ENCODE assay signal across 8 cellular contexts in the genomic region with DNA sequence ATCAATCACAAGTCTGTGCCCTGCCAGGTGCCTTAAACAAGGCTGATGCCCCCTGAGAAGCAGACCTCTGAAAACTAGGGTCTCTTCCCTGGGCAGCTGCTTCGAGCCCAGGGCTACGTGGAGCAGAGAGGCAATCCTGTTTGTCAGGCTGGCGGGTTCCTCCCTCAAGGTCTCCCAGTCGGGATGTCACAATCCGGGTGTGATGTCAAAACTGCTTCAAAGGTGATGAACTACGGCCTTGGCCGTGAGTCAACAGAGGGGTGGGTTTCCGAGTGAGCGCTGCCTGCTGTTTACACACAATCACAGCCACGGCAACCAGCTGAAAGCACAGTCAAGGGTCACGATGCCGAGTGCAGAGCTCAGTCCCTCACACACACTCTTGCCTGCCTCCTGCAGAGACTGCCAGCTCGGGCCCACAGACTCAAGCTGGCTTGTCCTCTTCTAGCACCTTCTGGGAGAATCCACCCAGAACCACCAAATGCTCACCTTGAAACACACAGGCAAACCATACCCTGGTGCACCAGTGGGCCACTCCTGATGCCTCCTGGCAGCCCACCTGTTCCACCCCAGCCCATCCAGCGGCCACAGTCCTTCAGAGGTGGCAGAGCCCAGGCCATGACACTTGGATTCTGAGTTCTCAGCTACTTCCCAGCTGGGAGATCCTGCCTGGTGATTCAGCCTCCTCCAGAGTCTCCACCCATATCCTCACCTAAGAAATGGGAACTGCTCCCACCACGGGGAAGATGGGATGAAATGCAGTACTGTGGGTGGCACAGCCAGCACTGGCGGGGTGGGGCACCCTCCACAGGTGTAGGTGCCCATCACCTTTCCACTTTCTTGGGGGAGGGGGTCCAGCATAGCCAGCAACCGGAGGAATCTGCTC. TPM values are rescaled to one million over a fixed set of nuclear protein-coding genes. Genes with fewer than 3 reads are reported as not detected.
DNase-seq lines count a peak whose midpoint lies in the region; ATAC-seq and TF ChIP-seq lines count a peak whose summit lies in the region.

No MANE protein-coding gene starts in this region.

- DNase-seq in CD14-positive monocyte (ENCODE audit: low spot score), result peak; percentile 99
- DNase-seq in NCI-H128 (lab: John Stamatoyannopoulos, UW; ENCODE audit: unreplicated experiment), result peak; percentile 13
- peak; percentile 83 for DNase-seq in coronary artery (ENCODE audit: low spot score)
- DNase-seq in mesendoderm, result peak; percentile 81
- no peak for DNase-seq in NK-92 (lab: John Stamatoyannopoulos, UW; ENCODE audit: unreplicated experiment)
- DNase-seq in NCI-H1436 (lab: John Stamatoyannopoulos, UW), result no peak

- peaks cover 0 to 4% (median 3%) of the 10 kb centered on the region in 3 donors for H3K27me3 Mint-ChIP-seq in CD14-positive monocyte (ENCODE audit: low read depth in 3 of 3)

- peaks cover 80% of the 10 kb centered on the region for H3K4me1 Mint-ChIP-seq in CD14-positive monocyte

- ATAC-seq in GM18517 (IDR thresholded peaks at IDR 0.05; ENCODE audit: unreplicated experiment) (no peak), GM21515 (IDR thresholded peaks at IDR 0.05; ENCODE audit: unreplicated experiment) (no peak)

- no peak overlapping the region for H3K9ac ChIP-seq in mesendoderm (ENCODE audit: low read length)

- WGBS in mesendoderm (ENCODE audit: extremely low coverage, insufficient coverage, low lambda C conversion rate), result no CpG with 5 or more reads among the region's 17 CpGs

- no peak overlapping the region for H2BK120ac ChIP-seq in mesendoderm (ENCODE audit: low read depth, low read length)

- no peak overlapping the region for H4K5ac ChIP-seq in mesendoderm (ENCODE audit: low read length)

- H3K4me3 Mint-ChIP-seq in CD14-positive monocyte, result peak overlapping the region; percentile 70 to 72

- H3K79me2 ChIP-seq in mesendoderm (ENCODE audit: control insufficient read depth, insufficient read depth, low read length), result peaks cover 51% of the 10 kb centered on the region

- intact Hi-C loops in CD14-positive monocyte (cut with micrococcal nuclease), result no loop called here

- H2BK5ac ChIP-seq in mesendoderm (ENCODE audit: low read length), result no peak overlapping the region

- peak overlapping the region; percentile 53 for H3K4me3 ChIP-seq in coronary artery
- no peak overlapping the region for H3K4me3 ChIP-seq in mesendoderm (ENCODE audit: low read length)

- H3K9me3 Mint-ChIP-seq in CD14-positive monocyte, result no peaks in the 10 kb centered on the region

- no peak overlapping the region for H3K4ac ChIP-seq in mesendoderm (ENCODE audit: low read depth, low read length)

- H3K79me1 ChIP-seq in mesendoderm (ENCODE audit: low read length), result peaks cover 35% of the 10 kb centered on the region

- no peak overlapping the region for H2BK15ac ChIP-seq in mesendoderm (replicated peaks; ENCODE audit: low read depth)

- no peak overlapping the region for H3K4me2 ChIP-seq in mesendoderm (ENCODE audit: low read length)

- H2AK5ac ChIP-seq in mesendoderm (ENCODE audit: low read length), result no peak overlapping the region

- H3K27ac ChIP-seq in coronary artery, result peak overlapping the region; percentile 2 to 77
- H3K27ac ChIP-seq in mesendoderm (ENCODE audit: low read depth, low read length), result no peak overlapping the region

- H3K4me1 ChIP-seq in mesendoderm (ENCODE audit: control insufficient read depth, low read depth, low read length), result peaks cover 2% of the 10 kb centered on the region

- no peaks in the 10 kb centered on the region for H3K27me3 ChIP-seq in mesendoderm (ENCODE audit: insufficient read depth, low read length, poor library complexity)

- peaks cover 32 to 37% of the 10 kb centered on the region in 2 donors for H3K36me3 Mint-ChIP-seq in CD14-positive monocyte

- H3K18ac ChIP-seq in mesendoderm (ENCODE audit: low read length), result no peak overlapping the region

- no peak overlapping the region for H4K8ac ChIP-seq in mesendoderm (ENCODE audit: low read depth, low read length)

- H3K23ac ChIP-seq in mesendoderm (ENCODE audit: low read length), result peak overlapping the region; percentile 6

- TF ChIP-seq CTCF in CD14-positive monocyte (IDR thresholded peaks at IDR 0.05), result no peak
- no peak for TF ChIP-seq CTCF in coronary artery (IDR thresholded peaks at IDR 0.05)

- H3K36me3 ChIP-seq in mesendoderm (ENCODE audit: control insufficient read depth, insufficient read depth, low read length), result no peaks in the 10 kb centered on the region

- peak overlapping the region; percentile 42 for H3K56ac ChIP-seq in mesendoderm (ENCODE audit: low read length)

- peak overlapping the region; percentile 98 to 100 (median 99) for H3K27ac Mint-ChIP-seq in CD14-positive monocyte

RNA-seq across cellular contexts. Expression of a gene that starts 6.8 kb away (rescaled TPM):
- 10 to 100 TPM; 12.2 to 12.6 TPM for polyA plus RNA-seq in CD14-positive monocyte
- 9.6 TPM for polyA plus RNA-seq in mesendoderm (2013, experiment 1 of 2)
- 9.3 TPM for polyA plus RNA-seq in mesendoderm (2013, experiment 2 of 2)

RNA-seq across cellular contexts. Expression of a gene that starts 28.3 kb away (rescaled TPM):
- polyA plus RNA-seq in CD14-positive monocyte, result 10 to 100 TPM; 78.0 to 81.2 TPM
- 132 TPM for polyA plus RNA-seq in mesendoderm (2013, experiment 1 of 2)
- 131 TPM for polyA plus RNA-seq in mesendoderm (2013, experiment 2 of 2)

RNA-seq across cellular contexts. Expression of a gene that starts 42.6 kb away (rescaled TPM):
- polyA plus RNA-seq in CD14-positive monocyte, result 10 to 100 TPM; 74.4 to 87.9 TPM
- 119 TPM for polyA plus RNA-seq in mesendoderm (2013, experiment 1 of 2)
- polyA plus RNA-seq in mesendoderm (2013, experiment 2 of 2), result 123 TPM

RNA-seq across cellular contexts. Expression of a gene that starts 56.6 kb away (rescaled TPM):
- polyA plus RNA-seq in CD14-positive monocyte, result 100 to 1,000 TPM; 832 to 896 TPM
- 1,632 TPM for polyA plus RNA-seq in mesendoderm (2013, experiment 1 of 2)
- polyA plus RNA-seq in mesendoderm (2013, experiment 2 of 2), result 1,662 TPM

Comparison
In these comparisons a context has a peak if more than half of its experiments do, and no peak if none do; other contexts are left out.
1. DNase-seq: peak in CD14-positive monocyte (single experiment), NCI-H128 (single experiment), coronary artery (single experiment) and mesendoderm (single experiment); none in NK-92 (single experiment) and NCI-H1436 (single experiment).